In the genomic region with DNA sequence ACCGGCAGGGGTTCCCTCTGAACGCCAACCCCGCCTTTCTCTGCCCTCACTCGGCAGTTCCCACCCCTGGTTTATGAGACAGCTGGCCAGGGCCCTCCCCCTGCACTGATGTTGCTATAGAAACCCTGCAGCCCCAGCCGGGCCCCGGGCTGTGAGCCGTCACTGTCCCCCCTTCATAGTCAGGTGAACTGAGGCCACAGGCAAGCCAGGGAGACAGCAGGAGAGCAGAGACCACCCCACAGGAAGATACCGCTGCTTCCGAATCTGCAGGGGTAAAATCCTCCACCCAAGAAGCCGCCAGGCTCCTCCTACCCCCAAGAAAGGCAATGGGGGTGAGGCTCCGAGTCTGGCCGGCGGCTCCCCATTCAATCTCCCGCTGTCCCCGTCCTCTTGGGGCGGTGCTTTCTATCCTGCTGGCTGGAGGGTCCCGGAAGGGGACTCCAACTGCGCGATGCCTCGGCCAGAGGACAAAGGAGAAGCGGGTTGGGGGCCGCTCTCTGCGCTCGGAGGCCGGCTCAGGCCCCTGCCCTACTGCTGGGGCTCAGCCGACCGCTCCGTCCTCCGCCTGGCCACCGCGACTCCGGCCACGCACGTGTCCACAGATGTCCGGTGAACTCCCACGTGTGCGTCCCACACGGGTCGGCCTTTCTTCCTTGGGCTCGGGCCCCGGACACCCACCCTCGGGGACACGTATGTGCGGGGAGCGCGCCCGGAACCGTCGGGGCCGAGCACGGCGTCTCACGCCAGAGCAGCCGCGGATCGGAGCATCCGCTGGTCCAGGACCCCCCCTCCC, we compare ENCODE assay signal across 8 cellular contexts. TPM values are rescaled to one million over a fixed set of nuclear protein-coding genes. Genes with fewer than 3 reads are reported as not detected.
DNase-seq lines count a peak whose midpoint lies in the region; ATAC-seq and TF ChIP-seq lines count a peak whose summit lies in the region.

No MANE protein-coding gene starts in this region.

- H2AFZ ChIP-seq in KMS-11 (ENCODE audit: low read depth) (peak overlapping the region; percentile 42), fibroblast of lung (ENCODE audit: low read length) (peak overlapping the region; percentile 3)

- H3K4me1 ChIP-seq in KMS-11 (ENCODE audit: low read depth, poor library complexity, severe bottlenecking), result peaks cover 12% of the 10 kb centered on the region
- H3K4me1 ChIP-seq in fibroblast of lung (ENCODE audit: control insufficient read depth, extremely low read depth, insufficient read depth, low read length), result peaks cover 7% of the 10 kb centered on the region
- peaks cover 34 to 49% (median 39%) of the 10 kb centered on the region in 4 donors for H3K4me1 ChIP-seq in stomach

- H3K27ac ChIP-seq in KMS-11, result peak overlapping the region; percentile 50
- H3K27ac ChIP-seq in fibroblast of lung (ENCODE audit: insufficient read depth, low read length), result peak overlapping the region; percentile 88
- peak overlapping the region; percentile 86 to 92 (median 90) for H3K27ac ChIP-seq in stomach

- H4K20me1 ChIP-seq in KMS-11 (ENCODE audit: insufficient read depth) (no peaks in the 10 kb centered on the region), fibroblast of lung (ENCODE audit: control insufficient read depth, extremely low read depth, insufficient read depth, low read length) (no peaks in the 10 kb centered on the region)

- peak; percentile 49 for DNase-seq in DMS114 treated with DMSO at 0.1 percent for 48 hours (lab: John Stamatoyannopoulos, UW; ENCODE audit: unreplicated experiment)
- DNase-seq in RKO (ENCODE audit: low spot score), result peak; percentile 89
- peak; percentile 68 for DNase-seq in activated T-helper 1 cell treated with anti-CD3 and anti-CD28 coated beads, Interleukin-12 subunit alpha, Interleukin-12 subunit beta, Interleukin-2, Interleukin-4 antibody, amounts not matched to agents 30 ng/mL and 10 ng/mL and 1 ng/mL, durations not matched to agents 14 hours and 24 hours and 36 hours (ENCODE audit: low spot score)
- peak; percentile 78 to 85 for DNase-seq in fibroblast of lung (ENCODE audit: low read depth in 2 of 2)
- peak; percentile 85 for DNase-seq in natural killer cell treated with Interleukin-12 subunit alpha and Interleukin-12 subunit beta and Interleukin-15 and Interleukin-18, amount 100 ng/mL, for 72 hours (ENCODE audit: low spot score)
- DNase-seq in stomach, result peak; percentile 60

- H3K4me3 Mint-ChIP-seq in activated T-helper 1 cell treated with anti-CD3 and anti-CD28 coated beads, Interleukin-12 subunit alpha, Interleukin-12 subunit beta, Interleukin-2, Interleukin-4 antibody, amounts not matched to agents 30 ng/mL and 10 ng/mL and 1 ng/mL, durations not matched to agents 14 hours and 24 hours and 36 hours, result peak overlapping the region; percentile 93
- H3K4me3 Mint-ChIP-seq in natural killer cell treated with Interleukin-12 subunit alpha and Interleukin-12 subunit beta and Interleukin-15 and Interleukin-18, amount 100 ng/mL, for 72 hours, result peak overlapping the region; percentile 97

- intact Hi-C loops in activated T-helper 1 cell treated with anti-CD3 and anti-CD28 coated beads, Interleukin-12 subunit alpha, Interleukin-12 subunit beta, Interleukin-2, Interleukin-4 antibody, amounts not matched to agents 30 ng/mL and 10 ng/mL and 1 ng/mL, durations not matched to agents 14 hours and 24 hours and 36 hours (cut with micrococcal nuclease), result loop anchor here (1.0 to 5.0 kb wide), 7 partner anchors 12 to 530 kb away; partner anchors contain the start of genes CHID1, DEAF1, IRF7 and RNH1
- intact Hi-C loops in stomach (cut with DNase I; ENCODE audit: low total_unique reads), result no loop called here

- peaks cover 4% of the 10 kb centered on the region for H3K4me1 Mint-ChIP-seq in activated T-helper 1 cell treated with anti-CD3 and anti-CD28 coated beads, Interleukin-12 subunit alpha, Interleukin-12 subunit beta, Interleukin-2, Interleukin-4 antibody, amounts not matched to agents 30 ng/mL and 10 ng/mL and 1 ng/mL, durations not matched to agents 14 hours and 24 hours and 36 hours (ENCODE audit: low read depth)
- peaks cover 7% of the 10 kb centered on the region in 2 donors for H3K4me1 Mint-ChIP-seq in natural killer cell treated with Interleukin-12 subunit alpha and Interleukin-12 subunit beta and Interleukin-15 and Interleukin-18, amount 100 ng/mL, for 72 hours (ENCODE audit: low read depth in 2 of 2)

- peak overlapping the region; percentile 67 for H3K9ac ChIP-seq in KMS-11
- peak overlapping the region; percentile 78 for H3K9ac ChIP-seq in fibroblast of lung (ENCODE audit: insufficient read depth, low read length)

- no peaks in the 10 kb centered on the region for H3K27me3 Mint-ChIP-seq in activated T-helper 1 cell treated with anti-CD3 and anti-CD28 coated beads, Interleukin-12 subunit alpha, Interleukin-12 subunit beta, Interleukin-2, Interleukin-4 antibody, amounts not matched to agents 30 ng/mL and 10 ng/mL and 1 ng/mL, durations not matched to agents 14 hours and 24 hours and 36 hours (ENCODE audit: insufficient read depth)
- no peaks in the 10 kb centered on the region for H3K27me3 Mint-ChIP-seq in natural killer cell treated with Interleukin-12 subunit alpha and Interleukin-12 subunit beta and Interleukin-15 and Interleukin-18, amount 100 ng/mL, for 72 hours

- H3K4me2 ChIP-seq in KMS-11 (peak overlapping the region; percentile 99), fibroblast of lung (ENCODE audit: extremely low read depth, insufficient read depth, low read length) (peak overlapping the region; percentile 100)

- H3K9me3 Mint-ChIP-seq in activated T-helper 1 cell treated with anti-CD3 and anti-CD28 coated beads, Interleukin-12 subunit alpha, Interleukin-12 subunit beta, Interleukin-2, Interleukin-4 antibody, amounts not matched to agents 30 ng/mL and 10 ng/mL and 1 ng/mL, durations not matched to agents 14 hours and 24 hours and 36 hours, result no peaks in the 10 kb centered on the region
- H3K9me3 Mint-ChIP-seq in natural killer cell treated with Interleukin-12 subunit alpha and Interleukin-12 subunit beta and Interleukin-15 and Interleukin-18, amount 100 ng/mL, for 72 hours, result no peaks in the 10 kb centered on the region

- no peaks in the 10 kb centered on the region for H3K36me3 ChIP-seq in KMS-11 (ENCODE audit: insufficient read depth)
- peaks cover 27% of the 10 kb centered on the region for H3K36me3 ChIP-seq in fibroblast of lung (ENCODE audit: control insufficient read depth, insufficient read depth, low read length)
- peaks cover 21 to 59% (median 45%) of the 10 kb centered on the region in 4 donors for H3K36me3 ChIP-seq in stomach

- H3K27ac Mint-ChIP-seq in activated T-helper 1 cell treated with anti-CD3 and anti-CD28 coated beads, Interleukin-12 subunit alpha, Interleukin-12 subunit beta, Interleukin-2, Interleukin-4 antibody, amounts not matched to agents 30 ng/mL and 10 ng/mL and 1 ng/mL, durations not matched to agents 14 hours and 24 hours and 36 hours, result peak overlapping the region; percentile 82
- peak overlapping the region; percentile 82 to 93 for H3K27ac Mint-ChIP-seq in natural killer cell treated with Interleukin-12 subunit alpha and Interleukin-12 subunit beta and Interleukin-15 and Interleukin-18, amount 100 ng/mL, for 72 hours

- no peak for TF ChIP-seq EP300 in stomach (IDR thresholded peaks at IDR 0.05)

- H3K79me2 ChIP-seq in KMS-11 (ENCODE audit: insufficient read depth, low read depth) (0 out of 2 replicates have a peak, but pooled peaks cover 4% of the 10 kb centered on the region), fibroblast of lung (ENCODE audit: control insufficient read depth, insufficient read depth, low read length) (peaks cover 17% of the 10 kb centered on the region)

- TF ChIP-seq POLR2A in stomach (IDR thresholded peaks at IDR 0.05), result no peak

- H3K36me3 Mint-ChIP-seq in activated T-helper 1 cell treated with anti-CD3 and anti-CD28 coated beads, Interleukin-12 subunit alpha, Interleukin-12 subunit beta, Interleukin-2, Interleukin-4 antibody, amounts not matched to agents 30 ng/mL and 10 ng/mL and 1 ng/mL, durations not matched to agents 14 hours and 24 hours and 36 hours (ENCODE audit: low read depth), result peaks cover 6% of the 10 kb centered on the region
- no peaks in the 10 kb centered on the region for H3K36me3 Mint-ChIP-seq in natural killer cell treated with Interleukin-12 subunit alpha and Interleukin-12 subunit beta and Interleukin-15 and Interleukin-18, amount 100 ng/mL, for 72 hours

- WGBS in stomach, 5 donors, result 0 to 1% (median 1%) methylated on average over 10 to 57 of the region's 57 CpGs

- H3K27me3 ChIP-seq in KMS-11 (ENCODE audit: insufficient read depth, low read depth), result no peaks in the 10 kb centered on the region
- H3K27me3 ChIP-seq in fibroblast of lung (ENCODE audit: control insufficient read depth, insufficient read depth, low read length), result no peaks in the 10 kb centered on the region
- no peaks in the 10 kb centered on the region for H3K27me3 ChIP-seq in stomach

- H3K4me3 ChIP-seq in KMS-11 (IDR thresholded peaks at IDR 0.05; ENCODE audit: insufficient read depth, low read depth, low read length), result peak overlapping the region; percentile 28
- peak overlapping the region; percentile 62 to 87 (median 74) for H3K4me3 ChIP-seq in fibroblast of lung (replicated peaks in 1 of 4; ENCODE audit: control extremely low read depth in 1 of 4, insufficient read depth in 1 of 4, low read depth in 3 of 4, low read length in 4 of 4)
- H3K4me3 ChIP-seq in stomach, result peak overlapping the region; percentile 66 to 96 (median 77)

- peak; percentile 42 for ATAC-seq in GM21717 (IDR thresholded peaks at IDR 0.05; ENCODE audit: unreplicated experiment)
- peak; percentile 64 to 70 for ATAC-seq in natural killer cell treated with Interleukin-12 subunit alpha and Interleukin-12 subunit beta and Interleukin-15 and Interleukin-18, amount 100 ng/mL, for 72 hours

- H3K9me3 ChIP-seq in fibroblast of lung (ENCODE audit: control insufficient read depth, insufficient read depth, low read depth, low read length) (no peaks in the 10 kb centered on the region), stomach (no peaks in the 10 kb centered on the region)

- no peak for TF ChIP-seq CTCF in KMS-11 (conservative IDR thresholded peaks at IDR 0.05; ENCODE audit: low read depth, low read length)
- TF ChIP-seq CTCF in fibroblast of lung (conservative IDR thresholded peaks at IDR 0.05 in 1 of 2, IDR thresholded peaks at IDR 0.05 in 1 of 2; ENCODE audit: low read depth in 1 of 2, low read length in 2 of 2), result no peak
- TF ChIP-seq CTCF in stomach (IDR thresholded peaks at IDR 0.05), result no peak

RNA-seq across cellular contexts. Expression of gene SLC25A22, which starts 0.6 kb away (rescaled TPM):
- 87.6 and 92.0 TPM in 2 replicates for total RNA-seq in activated T-helper 1 cell treated with anti-CD3 and anti-CD28 coated beads, Interleukin-12 subunit alpha, Interleukin-12 subunit beta, Interleukin-2, Interleukin-4 antibody, amounts not matched to agents 30 ng/mL and 10 ng/mL and 1 ng/mL, durations not matched to agents 14 hours and 24 hours and 36 hours
- total RNA-seq in fibroblast of lung (8.0 and 9.9 TPM in 2 replicates), stomach (1 to 10 TPM in 4 of 5 donors, not detected in 1; 5.5 to 9.8 (median 7.4) TPM)
- polyA plus RNA-seq in fibroblast of lung (10.4 and 19.9 TPM in 2 replicates), stomach (10 to 100 TPM; 10.1 to 11.9 (median 11.8) TPM)
- polyA plus RNA-seq in fibroblast of lung (2012), result 13.7 and 28.7 TPM in 2 replicates
- polyA minus RNA-seq in fibroblast of lung (ENCODE audit: low replicate concordance), result 13.5 and 24.9 TPM in 2 replicates
- 100 to 1,000 TPM in 1 of 2 donors, 10 to 100 TPM in 1; 64.3 to 125 TPM for total RNA-seq in natural killer cell treated with Interleukin-12 subunit alpha and Interleukin-12 subunit beta and Interleukin-15 and Interleukin-18, amount 100 ng/mL, for 72 hours

RNA-seq across cellular contexts. Expression of gene PIDD1, which starts 7.5 kb away (rescaled TPM):
- 25.2 and 27.9 TPM in 2 replicates for total RNA-seq in activated T-helper 1 cell treated with anti-CD3 and anti-CD28 coated beads, Interleukin-12 subunit alpha, Interleukin-12 subunit beta, Interleukin-2, Interleukin-4 antibody, amounts not matched to agents 30 ng/mL and 10 ng/mL and 1 ng/mL, durations not matched to agents 14 hours and 24 hours and 36 hours
- total RNA-seq in fibroblast of lung (7.4 and 14.2 TPM in 2 replicates), stomach (100 to 1,000 TPM in 1 of 5 donors, 10 to 100 TPM in 3, 1 to 10 TPM in 1; 5.9 to 503 (median 57.1) TPM)
- polyA plus RNA-seq in fibroblast of lung (2.2 and 3.8 TPM in 2 replicates), stomach (10 to 100 TPM; 20.5 to 25.6 (median 25.5) TPM)
- 4.6 and 11.9 TPM in 2 replicates for polyA plus RNA-seq in fibroblast of lung (2012)
- 5.1 and 12.4 TPM in 2 replicates for polyA minus RNA-seq in fibroblast of lung (ENCODE audit: low replicate concordance)
- 10 to 100 TPM; 19.1 to 53.6 TPM for total RNA-seq in natural killer cell treated with Interleukin-12 subunit alpha and Interleukin-12 subunit beta and Interleukin-15 and Interleukin-18, amount 100 ng/mL, for 72 hours

RNA-seq across cellular contexts. Expression of gene CEND1, which starts 7.6 kb away (rescaled TPM):
- 7.1 and 7.2 TPM in 2 replicates for total RNA-seq in activated T-helper 1 cell treated with anti-CD3 and anti-CD28 coated beads, Interleukin-12 subunit alpha, Interleukin-12 subunit beta, Interleukin-2, Interleukin-4 antibody, amounts not matched to agents 30 ng/mL and 10 ng/mL and 1 ng/mL, durations not matched to agents 14 hours and 24 hours and 36 hours
- 0.26 and 1.3 TPM in 2 replicates for total RNA-seq in fibroblast of lung
- 0.25 and 0.71 TPM in 2 replicates for polyA plus RNA-seq in fibroblast of lung
- polyA plus RNA-seq in fibroblast of lung (2012), result 5.1 and 18.3 TPM in 2 replicates
- polyA minus RNA-seq in fibroblast of lung (ENCODE audit: low replicate concordance), result 0.47 and 0.93 TPM in 2 replicates
- 1 to 10 TPM in 1 of 2 donors, under 1 TPM in 1; 0.95 to 3.4 TPM for total RNA-seq in natural killer cell treated with Interleukin-12 subunit alpha and Interleukin-12 subunit beta and Interleukin-15 and Interleukin-18, amount 100 ng/mL, for 72 hours
- not detected for total RNA-seq in stomach
- under 1 TPM in 1 of 3 donors, not detected in 2; 0.23 TPM for polyA plus RNA-seq in stomach

RNA-seq across cellular contexts. Expression of gene RPLP2, which starts 12.3 kb away (rescaled TPM):
- total RNA-seq in activated T-helper 1 cell treated with anti-CD3 and anti-CD28 coated beads, Interleukin-12 subunit alpha, Interleukin-12 subunit beta, Interleukin-2, Interleukin-4 antibody, amounts not matched to agents 30 ng/mL and 10 ng/mL and 1 ng/mL, durations not matched to agents 14 hours and 24 hours and 36 hours, result 2,072 and 2,148 TPM in 2 replicates
- total RNA-seq in fibroblast of lung, result 282 and 294 TPM in 2 replicates
- polyA plus RNA-seq in fibroblast of lung, result 741 and 904 TPM in 2 replicates
- 1,458 and 1,948 TPM in 2 replicates for polyA plus RNA-seq in fibroblast of lung (2012)
- 327 and 443 TPM in 2 replicates for polyA minus RNA-seq in fibroblast of lung (ENCODE audit: low replicate concordance)
- 1,000 to 10,000 TPM; 1,365 to 2,718 TPM for total RNA-seq in natural killer cell treated with Interleukin-12 subunit alpha and Interleukin-12 subunit beta and Interleukin-15 and Interleukin-18, amount 100 ng/mL, for 72 hours
- 1,000 to 10,000 TPM in 1 of 5 donors, 100 to 1,000 TPM in 4; 360 to 5,956 (median 454) TPM for total RNA-seq in stomach
- polyA plus RNA-seq in stomach, result 1,000 to 10,000 TPM; 1,397 to 2,170 (median 1,669) TPM

RNA-seq across cellular contexts. Expression of gene GATD1, which starts 20.2 kb away (rescaled TPM):
- 70.4 and 81.7 TPM in 2 replicates for total RNA-seq in activated T-helper 1 cell treated with anti-CD3 and anti-CD28 coated beads, Interleukin-12 subunit alpha, Interleukin-12 subunit beta, Interleukin-2, Interleukin-4 antibody, amounts not matched to agents 30 ng/mL and 10 ng/mL and 1 ng/mL, durations not matched to agents 14 hours and 24 hours and 36 hours
- total RNA-seq in fibroblast of lung (19.0 and 20.3 TPM in 2 replicates), stomach (10 to 100 TPM in 4 of 5 donors, 1 to 10 TPM in 1; 9.9 to 68.1 (median 13.4) TPM)
- polyA plus RNA-seq in fibroblast of lung (13.9 and 14.7 TPM in 2 replicates), stomach (10 to 100 TPM; 21.0 to 63.2 (median 24.7) TPM)
- polyA plus RNA-seq in fibroblast of lung (2012), result 29.3 and 31.6 TPM in 2 replicates
- 25.6 and 62.3 TPM in 2 replicates for polyA minus RNA-seq in fibroblast of lung (ENCODE audit: low replicate concordance)
- 10 to 100 TPM; 42.2 to 99.7 TPM for total RNA-seq in natural killer cell treated with Interleukin-12 subunit alpha and Interleukin-12 subunit beta and Interleukin-15 and Interleukin-18, amount 100 ng/mL, for 72 hours

Comparison
In these comparisons a context has a peak if more than half of its experiments do, and no peak if none do; other contexts are left out.
1. Peak in every context shown above with its lines: DNase-seq, ATAC-seq, H3K4me3 ChIP-seq and H3K27ac ChIP-seq.